In genomic region chr4:185112104-185112503, GRCh38 we compare ENCODE assay signal across 9 cellular contexts. TPM values are rescaled to one million over a fixed set of nuclear protein-coding genes. Genes with fewer than 3 reads are reported as not detected.
DNase-seq lines count a peak whose midpoint lies in the region; ATAC-seq and TF ChIP-seq lines count a peak whose summit lies in the region.
"Had no signal": no experiment of that assay in that cellular context is flagged by ENCODE, and none has a peak within 500 bp of the region (broad histone marks: within the 10 kb centered on the region; RNA-seq: fewer than 3 reads in every experiment).

No MANE protein-coding gene starts in this region.

- H3K4me3 ChIP-seq in GM23248 (no peak overlapping the region), fibroblast of villous mesenchyme (ENCODE audit: low read depth, low read length) (no peak overlapping the region)

- H3K9me2 ChIP-seq in GM23248 (ENCODE audit: insufficient read depth) = no peaks in the 10 kb centered on the region

- no peak overlapping the region for H3K27ac Mint-ChIP-seq in mesothelial cell of epicardium

- peak overlapping the region; percentile 10 for H3K4me2 ChIP-seq in GM23248 (ENCODE audit: unreplicated experiment)

- no peak overlapping the region for H2AFZ ChIP-seq in GM23248

- H4K20me1 ChIP-seq in GM23248 (ENCODE audit: insufficient read depth) = no peaks in the 10 kb centered on the region

- H3K79me2 ChIP-seq in GM23248 (ENCODE audit: insufficient read depth) = no peaks in the 10 kb centered on the region

- DNase-seq in GM23248 (peak; percentile 92), fibroblast of villous mesenchyme (ENCODE audit: low read depth) (peak; percentile 88), sciatic nerve (ENCODE audit: low spot score) (no peak), NCI-H1436 treated with DMSO at 0.1 percent for 48 hours (lab: John Stamatoyannopoulos, UW) (no peak), mesothelial cell of epicardium (ENCODE audit: low spot score in 2 of 2, unreplicated experiment in 2 of 2) (no peak), OCI-M2 (lab: John Stamatoyannopoulos, UW; ENCODE audit: unreplicated experiment) (no peak)
- no peak for DNase-seq in activated CD4-positive, alpha-beta T cell treated with anti-CD3 and anti-CD28 coated beads, Interleukin-2, amount 50 U/mL, for 1 hour
- DNase-seq: posterior cingulate gyrus had no signal

- no peak overlapping the region for H3K9ac ChIP-seq in GM23248

- ATAC-seq in SK-N-SH treated with all-trans-retinoic acid at 6 μM for 48 hours (peak; percentile 97), sciatic nerve (peak; percentile 81)

- peak overlapping the region; percentile 13; the same call in 1 of the 2 replicates for H3K27ac ChIP-seq in GM23248

- H3K27me3 ChIP-seq in GM23248 (replicated peaks; ENCODE audit: insufficient read depth) = no peaks in the 10 kb centered on the region

- peaks cover 2% of the 10 kb centered on the region for H3K27me3 Mint-ChIP-seq in mesothelial cell of epicardium (ENCODE audit: low read depth)

- no peaks in the 10 kb centered on the region for H3K9me3 Mint-ChIP-seq in mesothelial cell of epicardium

- intact Hi-C loops in sciatic nerve (cut with DNase I) = no loop called here

- TF ChIP-seq CTCF in fibroblast of villous mesenchyme (IDR thresholded peaks at IDR 0.05; ENCODE audit: insufficient read depth, low read depth, low read length) (no peak), mesothelial cell of epicardium (IDR thresholded peaks at IDR 0.05; ENCODE audit: unreplicated experiment) (no peak)

- H3K9me3 ChIP-seq in GM23248 (ENCODE audit: low read depth) = no peaks in the 10 kb centered on the region

- peaks cover 12% of the 10 kb centered on the region for H3K4me1 Mint-ChIP-seq in mesothelial cell of epicardium

- H3K4me3 Mint-ChIP-seq in mesothelial cell of epicardium = no peak overlapping the region

- no peaks in the 10 kb centered on the region for H3K36me3 ChIP-seq in GM23248 (ENCODE audit: low read depth)

- in situ Hi-C loops in GM23248 (cut with MboI) = no loop called here

- peaks cover 14% of the 10 kb centered on the region for H3F3A ChIP-seq in GM23248 (ENCODE audit: insufficient read depth)

- WGBS in GM23248 (ENCODE audit: low coverage in 1 of 2, low lambda C conversion rate in 2 of 2, missing lambda C conversion rate in 2 of 2), 2 experiments = 7 to 19% methylated on average over 2 of the region's 2 CpGs

- no peaks in the 10 kb centered on the region for H3K36me3 Mint-ChIP-seq in mesothelial cell of epicardium

- H3K4me1 ChIP-seq in GM23248 (ENCODE audit: insufficient read depth) = peaks cover 10% of the 10 kb centered on the region

TF ChIP-seq in SK-N-SH treated with all-trans-retinoic acid at 6 μM for 48 hours, 23 proteins besides CTCF, POLR2A, EP300 and RAD21:
- TF ChIP-seq TOX (CRISPR knock-in tag; IDR thresholded peaks at IDR 0.05; ENCODE audit: borderline replicate concordance) = 0 out of 2 replicates have a peak, but pooled peaks have one; percentile 21
- no peak for TF ChIP-seq ARNTL (CRISPR knock-in tag; IDR thresholded peaks at IDR 0.05; ENCODE audit: borderline replicate concordance, low read depth)
TF ChIP-seq in SK-N-SH treated with all-trans-retinoic acid at 6 μM for 48 hours: peak in this region for 1.

RNA-seq across cellular contexts. Expression of gene SLC25A4, which starts 31.0 kb away (rescaled TPM):
- 6.5 and 7.5 TPM in 2 replicates for total RNA-seq in GM23248 (2014; rRNA removed; shearing (Covaris generic))
- polyA plus RNA-seq in GM23248 (2016; fragmentation: Nextera tagmentation; extraction: Ambion mirVana) = 28.1 and 29.2 TPM in 2 replicates
- total RNA-seq in fibroblast of villous mesenchyme = 8.4 and 14.7 TPM in 2 replicates
- total RNA-seq in sciatic nerve = 22.7 TPM
- total RNA-seq in mesothelial cell of epicardium = 24.3 to 27.5 TPM (median 25.4 TPM) in 3 replicates

Comparison
In these comparisons a context has a peak if more than half of its experiments do, and no peak if none do; other contexts are left out.
1. DNase-seq: peak in GM23248 (single experiment) and fibroblast of villous mesenchyme (single experiment); none in sciatic nerve (single experiment), NCI-H1436 treated with DMSO at 0.1 percent for 48 hours (single experiment), mesothelial cell of epicardium (0 of 2), OCI-M2 (single experiment) and activated CD4-positive, alpha-beta T cell treated with anti-CD3 and anti-CD28 coated beads, Interleukin-2, amount 50 U/mL, for 1 hour (single experiment).